ENCODE assay signal across 16 cellular contexts in genomic region chr11:35478411-35479139, GRCh38. TPM values are rescaled to one million over a fixed set of nuclear protein-coding genes. Genes with fewer than 3 reads are reported as not detected.
A peak's percentile ranks its signal among the peaks of the same experiment; 100 is the strongest.
DNase-seq lines count a peak whose midpoint lies in the region; ATAC-seq and FAIRE-seq lines count a peak whose summit lies in the region.
"Had no signal": no experiment of that assay in that cellular context is flagged by ENCODE, and none has a peak within 500 bp of the region (broad histone marks: within the 10 kb centered on the region; RNA-seq: fewer than 3 reads in every experiment).

No MANE protein-coding gene starts in this region.

- in situ Hi-C loops in G401 (cut with HindIII; ENCODE audit: low sequenced_read_pairs), result no loop called here

- DNase-seq in G401 (ENCODE audit: low spot score) (peak; percentile 23), OCI-M1 (lab: John Stamatoyannopoulos, UW) (peak; percentile 39), head of caudate nucleus (peak in 40 of 42 donors; percentile 7 to 80 (median 50)), occipital lobe (lab: John Stamatoyannopoulos, UW) (peak; percentile 24), mucosa of gallbladder (ENCODE audit: low spot score) (no peak), H4 (ENCODE audit: low spot score) (no peak), frontal cortex (ENCODE audit: low spot score in 2 of 2) (no peak)
- DNase-seq: activated CD4-positive, alpha-beta T cell treated with anti-CD3 and anti-CD28 coated beads, Interleukin-2, amount 50 U/mL, for 4 hours; activated T-cell treated with anti-CD3 and anti-CD28 coated beads, Interleukin-2, amount 50 U/mL, for 24 hours; BE2C; GM23248; kidney glomerular epithelial cell; MV-4-11; naive B cell; NCI-H2227 treated with DMSO at 0.1 percent for 48 hours had no signal

- no peak for FAIRE-seq in frontal cortex (lab: Jason Lieb, UNC)

- ATAC-seq in HG03135 (IDR thresholded peaks at IDR 0.05; ENCODE audit: unreplicated experiment), result no peak

- intact Hi-C loops in head of caudate nucleus (cut with DNase I), result no loop called here

RNA-seq across cellular contexts. Expression of gene PAMR1, which starts 46.8 kb away (rescaled TPM):
- total RNA-seq in G401 (2014; rRNA removed; shearing (Covaris generic)), result 0.31 TPM in 1 of 2 replicates, not detected in the other
- total RNA-seq in occipital lobe, result 3.0 TPM
- 7.6 TPM for total RNA-seq in mucosa of gallbladder
- 0.06 and 0.35 TPM in 2 replicates for total RNA-seq in H4 (2014; rRNA removed; shearing (Covaris generic))
- total RNA-seq in frontal cortex, result 2.0 TPM

RNA-seq across cellular contexts. Expression of gene SLC1A2, which starts 59.2 kb away (rescaled TPM):
- 0.14 TPM in 1 of 2 replicates, not detected in the other for total RNA-seq in G401 (2014; rRNA removed; shearing (Covaris generic))
- 228 TPM for total RNA-seq in occipital lobe
- 0.58 TPM for total RNA-seq in mucosa of gallbladder
- 0.84 and 1.7 TPM in 2 replicates for total RNA-seq in H4 (2014; rRNA removed; shearing (Covaris generic))
- 161 TPM for total RNA-seq in frontal cortex

Comparison
In these comparisons a context has a peak if more than half of its experiments do, and no peak if none do; other contexts are left out.
1. DNase-seq: peak in G401 (single experiment), OCI-M1 (single experiment), head of caudate nucleus (40 of 42) and occipital lobe (single experiment); none in mucosa of gallbladder (single experiment), H4 (single experiment) and frontal cortex (0 of 2).
2. RNA of gene SLC1A2, which starts 59.2 kb away (total RNA-seq): 228 TPM in occipital lobe (single experiment) and 161 TPM in frontal cortex (single experiment); 0.84 to 1.7 TPM in H4, 0.58 TPM in mucosa of gallbladder (single experiment) and 0.14 TPM in G401; every median in the first group is over 10 times any median in the second.